18 cellular contexts compared by ENCODE assay signal in the genomic region with DNA sequence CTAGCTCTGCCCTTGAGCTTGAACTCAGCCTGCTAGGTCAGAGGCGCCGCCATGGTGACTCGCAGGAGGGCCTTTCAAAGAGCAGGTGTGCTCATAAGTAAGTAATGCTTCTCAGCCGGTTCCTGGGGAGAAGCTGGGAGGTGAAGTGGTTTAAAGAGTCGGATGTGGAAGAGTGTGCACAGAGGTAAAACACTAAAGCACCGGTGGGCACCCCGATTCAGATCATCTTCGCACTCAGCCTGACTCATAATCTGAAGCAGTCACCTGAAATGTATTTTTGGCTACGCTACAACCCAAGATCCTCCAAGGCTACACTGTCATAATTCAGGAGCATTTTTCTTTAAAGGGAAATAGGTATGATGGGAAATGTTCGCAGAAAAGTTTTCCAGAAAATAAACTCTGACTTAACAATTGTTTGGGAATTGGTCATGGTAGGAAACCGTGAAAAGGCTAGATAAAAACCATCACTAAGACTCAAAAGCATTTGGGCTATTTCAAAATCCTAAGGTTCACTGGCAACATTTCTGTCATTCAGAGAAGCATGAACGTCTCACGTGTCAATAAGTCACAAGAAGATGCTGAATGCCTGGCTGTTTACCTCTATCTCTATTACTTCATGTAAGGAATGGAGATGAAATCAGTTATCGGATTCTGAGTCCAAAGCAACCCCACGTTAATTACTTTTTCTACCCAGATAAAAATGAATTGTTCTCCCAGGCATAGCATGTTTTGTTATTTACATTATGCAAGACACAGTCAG. TPM values are rescaled to one million over a fixed set of nuclear protein-coding genes. Genes with fewer than 3 reads are reported as not detected.
"Had no signal": no experiment of that assay in that cellular context is flagged by ENCODE, and none has a peak within 500 bp of the region (broad histone marks: within the 10 kb centered on the region; RNA-seq: fewer than 3 reads in every experiment).

No MANE protein-coding gene starts in this region.

- ATAC-seq: gastroesophageal sphincter, left cardiac atrium, left ventricle myocardium superior, pancreas, right cardiac atrium had no signal

- H3K27me3 ChIP-seq: esophagus squamous epithelium, gastroesophageal sphincter had no signal

- H3K9me3 ChIP-seq: esophagus squamous epithelium, gastroesophageal sphincter, pancreas had no signal

- H3K27ac ChIP-seq: esophagus squamous epithelium, gastroesophageal sphincter, pancreas had no signal

- DNase-seq: dermis blood vessel endothelial cell; esophagus squamous epithelium; foreskin fibroblast; glutamatergic neuron; immature natural killer cell; kidney; left cardiac atrium; left ventricle myocardium superior; mesenchymal stem cell; naive B cell; occipital lobe; pancreas; right cardiac atrium; small intestine; stimulated activated CD4-positive, alpha-beta T cell treated with anti-CD3 and anti-CD28 coated beads, Interleukin-12 subunit alpha, Interleukin-12 subunit beta, amount 100 ng/mL, for 4 hours; stimulated activated naive CD4-positive, alpha-beta T cell treated with Interleukin-2 at 50 U/mL for 16 hours had no signal

- H3K36me3 ChIP-seq: esophagus squamous epithelium, gastroesophageal sphincter, pancreas had no signal

- H3K4me1 ChIP-seq: esophagus squamous epithelium, gastroesophageal sphincter, pancreas had no signal

- H3K4me3 ChIP-seq: esophagus squamous epithelium, gastroesophageal sphincter, lung, pancreas had no signal

RNA-seq across cellular contexts. Expression of a gene that starts 17.8 kb away (rescaled TPM):
- total RNA-seq: dermis blood vessel endothelial cell, left ventricle myocardium superior, right cardiac atrium had no signal
